ENCODE assay signal across 19 cellular contexts in genomic region chr6:44789790-44790189, GRCh38.
A peak's percentile ranks its signal among the peaks of the same experiment; 100 is the strongest.
DNase-seq lines count a peak whose midpoint lies in the region; ATAC-seq, FAIRE-seq and TF ChIP-seq lines count a peak whose summit lies in the region.
"Had no signal": no experiment of that assay in that cellular context is flagged by ENCODE, and none has a peak within 500 bp of the region (broad histone marks: within the 10 kb centered on the region; RNA-seq: fewer than 3 reads in every experiment).

No MANE protein-coding gene starts in this region.

- peak; percentile 18 for FAIRE-seq in bronchial epithelial cell (lab: Jason Lieb, UNC)
- FAIRE-seq: D721Med, GM12878, GM19239 had no signal

- intact Hi-C loops in prostate gland (cut with DNase I) (no loop called here), A673 (cut with micrococcal nuclease; ENCODE audit: unreplicated experiment) (no loop called here), spleen (cut with DNase I; ENCODE audit: low total_unique reads) (no loop called here)

- peak overlapping the region in 1 of 2 donors; percentile 30 for H3K27ac ChIP-seq in prostate gland
- H3K27ac ChIP-seq in A673 (ENCODE audit: low read depth, low read length, poor library complexity, severe bottlenecking) = no peak overlapping the region
- no peak overlapping the region for H3K27ac ChIP-seq in spleen
- H3K27ac ChIP-seq: BLaER1 had no signal

- no peak for TF ChIP-seq POLR2A in prostate gland (IDR thresholded peaks at IDR 0.05)
- no peak for TF ChIP-seq POLR2A in spleen (IDR thresholded peaks at IDR 0.05)

- H3K4me3 ChIP-seq in LNCaP clone FGC (ENCODE audit: low read depth, low read length) = no peak overlapping the region
- no peak overlapping the region for H3K4me3 ChIP-seq in bronchial epithelial cell (ENCODE audit: low read depth, low read length)
- no peak overlapping the region for H3K4me3 ChIP-seq in prostate gland
- H3K4me3 ChIP-seq in A673 (ENCODE audit: low read depth, low read length, poor library complexity, severe bottlenecking) = no peak overlapping the region
- H3K4me3 ChIP-seq in spleen = no peak overlapping the region
- H3K4me3 ChIP-seq: BLaER1, GM12878, GM23338 had no signal

- no peak for ATAC-seq in GM21515 (IDR thresholded peaks at IDR 0.05; ENCODE audit: unreplicated experiment)
- ATAC-seq: GM12878, GM23338, HCT116 had no signal

- TF ChIP-seq CTCF in LNCaP clone FGC (IDR thresholded peaks at IDR 0.05; ENCODE audit: control insufficient read depth, extremely low read depth, insufficient read depth) (no peak), bronchial epithelial cell (IDR thresholded peaks at IDR 0.05; ENCODE audit: insufficient read depth, low read length, severe bottlenecking) (no peak), prostate gland (IDR thresholded peaks at IDR 0.05) (no peak), A673 (conservative IDR thresholded peaks at IDR 0.05; ENCODE audit: low read depth, low read length) (no peak), spleen (IDR thresholded peaks at IDR 0.05 in 8 of 11, conservative IDR thresholded peaks at IDR 0.05 in 3 of 11) (no peak)

- WGBS in prostate gland = 10% methylated on average over 7 of the region's 7 CpGs
- WGBS in spleen, 5 donors = 82 to 91% (median 87%) methylated on average over 7 of the region's 7 CpGs

- POLR2A ChIA-PET in A673 (lab: Charles Lee; ENCODE audit: low non-redundant PET) = no interaction called here

- H3K4me1 ChIP-seq in prostate gland (replicated peaks) (peaks cover 6% of the 10 kb centered on the region), A673 (ENCODE audit: insufficient read depth, low read length, poor library complexity, severe bottlenecking) (no peaks in the 10 kb centered on the region), spleen (no peaks in the 10 kb centered on the region)
- H3K4me1 ChIP-seq: BLaER1 had no signal

- H3K36me3 ChIP-seq in bronchial epithelial cell (ENCODE audit: control insufficient read depth, insufficient read depth, low read length) (no peaks in the 10 kb centered on the region), prostate gland (no peaks in the 10 kb centered on the region), A673 (ENCODE audit: insufficient read depth, low read length, poor library complexity, severe bottlenecking) (no peaks in the 10 kb centered on the region), spleen (no peaks in the 10 kb centered on the region)
- H3K36me3 ChIP-seq: BLaER1 had no signal

- H3K27me3 ChIP-seq in bronchial epithelial cell (ENCODE audit: control insufficient read depth, insufficient read depth, low read length) = no peaks in the 10 kb centered on the region
- H3K27me3 ChIP-seq in prostate gland (replicated peaks; ENCODE audit: insufficient read depth) = no peaks in the 10 kb centered on the region
- no peaks in the 10 kb centered on the region for H3K27me3 ChIP-seq in A673 (replicated peaks; ENCODE audit: insufficient read depth, low read depth, low read length, poor library complexity)
- no peaks in the 10 kb centered on the region for H3K27me3 ChIP-seq in spleen (replicated peaks in 1 of 7)
- H3K27me3 ChIP-seq: BLaER1 had no signal

- CTCF ChIA-PET in A673 (lab: Charles Lee) = no interaction called here

- H3K9me3 ChIP-seq in prostate gland = no peaks in the 10 kb centered on the region
- no peaks in the 10 kb centered on the region for H3K9me3 ChIP-seq in A673 (ENCODE audit: low read depth, low read length, poor library complexity, severe bottlenecking)
- H3K9me3 ChIP-seq in spleen = peaks cover 0 to 3% (median 0%) of the 10 kb centered on the region in 8 donors

- DNase-seq in LNCaP clone FGC (ENCODE audit: low read depth) = peak; percentile 78
- DNase-seq in bronchial epithelial cell (ENCODE audit: low read depth) = no peak
- peak; percentile 59 for DNase-seq in prostate gland (ENCODE audit: low spot score)
- DNase-seq in A673 (ENCODE audit: low spot score) = no peak
- DNase-seq in spleen = no peak
- DNase-seq: CD4-positive, alpha-beta T cell; CD8-positive, alpha-beta memory T cell; DMS 273 treated with DMSO at 0.1 percent for 48 hours; DMS79; EL; GDM1; H9 had no signal

- no TSS peak for BruUV-seq in A673 (replicated peaks; lab: Mats Ljungman, UMichigan)

Comparison
In these comparisons a context has a peak if more than half of its experiments do, and no peak if none do; other contexts are left out.
1. DNase-seq: peak in LNCaP clone FGC (single experiment) and prostate gland (single experiment); none in bronchial epithelial cell (single experiment), A673 (single experiment) and spleen (single experiment).